ENCODE assay signal across 20 cellular contexts in the genomic region with DNA sequence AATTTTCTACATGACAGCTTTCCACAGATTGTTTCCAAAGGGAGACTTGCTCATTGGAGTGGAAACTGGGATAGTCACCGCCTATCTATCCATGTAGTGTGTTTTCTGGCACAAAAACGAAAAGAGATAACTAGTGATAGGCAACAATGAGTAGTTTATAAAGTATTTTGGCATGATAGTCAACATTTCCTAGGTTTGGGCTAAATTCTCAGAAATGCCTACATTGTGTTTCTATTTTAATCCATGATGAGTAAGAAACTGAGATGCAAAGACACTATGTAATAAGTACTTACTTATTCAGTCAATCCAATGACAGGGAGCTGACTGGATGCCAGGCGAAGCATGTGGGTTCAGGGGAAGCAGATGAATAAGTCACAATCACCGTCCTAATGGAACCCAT.
DNase-seq lines count a peak whose midpoint lies in the region; TF ChIP-seq lines count a peak whose summit lies in the region.
"Had no signal": no experiment of that assay in that cellular context is flagged by ENCODE, and none has a peak within 500 bp of the region (broad histone marks: within the 10 kb centered on the region; RNA-seq: fewer than 3 reads in every experiment).

No MANE protein-coding gene starts in this region.

- no peak for TF ChIP-seq CTCF in testis (IDR thresholded peaks at IDR 0.05)

- H3K4me1 ChIP-seq in adipocyte (ENCODE audit: control insufficient read depth, insufficient read depth, low read length) (peaks cover 24% of the 10 kb centered on the region), testis (peaks cover 3% of the 10 kb centered on the region)
- H3K4me1 ChIP-seq: sigmoid colon had no signal

- no peaks in the 10 kb centered on the region for H3K27me3 ChIP-seq in adipocyte (replicated peaks; ENCODE audit: control insufficient read depth, insufficient read depth, low read length)
- H3K27me3 ChIP-seq in testis: no peaks in the 10 kb centered on the region
- H3K27me3 ChIP-seq: sigmoid colon had no signal

- H3K9me3 ChIP-seq in adipocyte (ENCODE audit: control insufficient read depth, low read length) (no peaks in the 10 kb centered on the region), testis (no peaks in the 10 kb centered on the region)
- H3K9me3 ChIP-seq: sigmoid colon had no signal

- intact Hi-C loops in head of caudate nucleus (cut with DNase I) (no loop called here), testis (cut with DNase I; ENCODE audit: low total_unique reads) (no loop called here)

- peak; percentile 38 for DNase-seq in GM04504 (ENCODE audit: low read depth)
- no peak for DNase-seq in adipocyte (ENCODE audit: low read depth)
- DNase-seq in head of caudate nucleus: peak in 31 of 42 donors; percentile 4 to 67 (median 24)
- DNase-seq in testis: peak; percentile 74
- DNase-seq in NCI-H524 (lab: John Stamatoyannopoulos, UW): no peak
- no peak for DNase-seq in activated CD4-positive, alpha-beta T cell treated with anti-CD3 and anti-CD28 coated beads for 48 hours
- no peak for DNase-seq in mucosa of gallbladder (ENCODE audit: low spot score)
- DNase-seq: activated CD4-positive, alpha-beta memory T cell treated with anti-CD3 and anti-CD28 coated beads, Interleukin-2, amount 10 ng/mL, durations not matched to agents 7 days and 5 days; activated naive CD8-positive, alpha-beta T cell treated with anti-CD3 and anti-CD28 coated beads, Interleukin-2, amount 50 U/mL, for 24 hours; CD4-positive, CD25-positive, alpha-beta regulatory T cell; DMS79 treated with DMSO at 0.1 percent for 48 hours; HFFc6; immature natural killer cell; midbrain; NCI-H2029 treated with DMSO at 0.1 percent for 48 hours; NCI-H526 treated with DMSO at 0.1 percent for 48 hours; OCI-M1; sigmoid colon; stimulated activated CD4-positive, alpha-beta T cell treated with anti-CD3 and anti-CD28 coated beads, Interleukin-4, amount 100 ng/mL, for 1 hour had no signal

- peak overlapping the region; percentile 47 for H3K9ac ChIP-seq in adipocyte (ENCODE audit: low read length)

- H3K4me3 ChIP-seq in adipocyte (ENCODE audit: low read length) (peak overlapping the region; percentile 22), testis (no peak overlapping the region)
- H3K4me3 ChIP-seq: coronary artery, sigmoid colon had no signal

- no peak for TF ChIP-seq POLR2A in testis (IDR thresholded peaks at IDR 0.05)

- H3K36me3 ChIP-seq in adipocyte (ENCODE audit: control insufficient read depth, insufficient read depth, low read length, severe bottlenecking) (no peaks in the 10 kb centered on the region), testis (ENCODE audit: low read depth, missing control alignments) (no peaks in the 10 kb centered on the region)
- H3K36me3 ChIP-seq: sigmoid colon had no signal

- H3K27ac ChIP-seq in testis: no peak overlapping the region
- H3K27ac ChIP-seq: coronary artery, sigmoid colon had no signal

- whole genome bisulfite sequencing in testis, 2 donors: 69 to 76% methylated on average over 4 of the region's 4 CpGs

Comparison
In these comparisons a context has a peak if more than half of its experiments do, and no peak if none do; other contexts are left out.
1. DNase-seq: peak in GM04504 (single experiment), head of caudate nucleus (31 of 42) and testis (single experiment); none in adipocyte (single experiment), NCI-H524 (0 of 2), activated CD4-positive, alpha-beta T cell treated with anti-CD3 and anti-CD28 coated beads for 48 hours (single experiment) and mucosa of gallbladder (single experiment).